ENCODE assay signal across 1 cellular context in the genomic region with DNA sequence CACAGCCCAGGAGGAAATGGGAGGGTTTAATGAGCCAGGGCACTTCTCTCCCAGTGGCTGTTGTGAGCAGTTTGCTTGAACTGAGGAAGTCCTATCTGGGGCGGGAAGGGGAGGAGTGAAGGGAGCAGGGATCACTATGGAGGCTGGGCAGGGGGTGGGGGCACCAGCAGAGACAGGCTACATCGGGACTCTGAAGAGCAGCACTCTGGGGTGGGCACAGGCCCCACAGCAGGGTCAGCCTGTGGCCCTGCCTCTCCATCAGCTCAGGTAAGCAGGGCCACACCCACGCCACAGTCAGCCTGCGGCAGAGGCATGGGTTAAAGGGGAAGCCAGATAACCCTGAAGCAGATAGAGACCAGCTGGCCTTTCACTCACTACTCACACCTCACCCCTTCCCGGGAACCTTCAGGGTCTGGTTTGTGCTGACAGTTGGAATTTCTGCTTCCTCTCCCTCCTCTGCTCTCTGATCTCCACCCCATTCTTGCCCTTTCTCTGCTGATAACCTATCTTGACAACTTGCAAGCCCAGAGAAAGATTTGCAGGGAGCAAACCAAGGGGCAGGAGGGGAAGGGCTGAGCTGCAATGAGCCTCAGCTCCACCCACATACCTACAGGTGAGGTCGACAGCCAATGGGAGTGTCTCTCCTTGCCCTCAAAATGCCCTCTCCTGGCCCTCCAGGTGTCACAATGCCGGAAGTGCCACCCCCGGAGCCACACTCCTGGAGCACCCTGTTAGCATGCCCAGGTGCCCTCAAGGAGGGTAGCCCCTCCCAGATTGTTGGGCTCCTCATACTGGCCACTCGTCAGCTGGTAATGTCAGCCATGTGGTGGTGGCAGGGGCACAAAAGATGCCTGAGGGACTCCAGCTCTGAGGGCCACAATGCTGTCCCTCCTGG.
TF ChIP-seq lines count a peak whose summit lies in the region.

No MANE protein-coding gene starts in this region.

TF ChIP-seq in H1, 55 proteins besides CTCF, POLR2A, EP300 and RAD21:
- TF ChIP-seq BACH1 (IDR thresholded peaks at IDR 0.05; ENCODE audit: low read length) (no peak), YY1 (IDR thresholded peaks at IDR 0.05; ENCODE audit: low read depth, low read length) (no peak), SAP30 (IDR thresholded peaks at IDR 0.05; ENCODE audit: insufficient read depth, insufficient replicate concordance, low read length) (no peak), HDAC6 (IDR thresholded peaks at IDR 0.05; ENCODE audit: low read depth, low read length) (no peak), POLR2AphosphoS5 (IDR thresholded peaks at IDR 0.05; ENCODE audit: low read depth, low read length) (no peak), MAFK (IDR thresholded peaks at IDR 0.05; ENCODE audit: low read depth, low read length) (no peak), SIN3A (conservative IDR thresholded peaks at IDR 0.05 in 1 of 2, IDR thresholded peaks at IDR 0.05 in 1 of 2; ENCODE audit: low read depth in 1 of 2, low read length in 2 of 2) (no peak), TBP (IDR thresholded peaks at IDR 0.05; ENCODE audit: low read depth, low read length) (no peak), RFX5 (IDR thresholded peaks at IDR 0.05; ENCODE audit: borderline replicate concordance, low read depth, low read length) (no peak), RBBP5 (IDR thresholded peaks at IDR 0.05; ENCODE audit: borderline replicate concordance, low read depth, low read length) (no peak)
